ENCODE assay signal across 1 cellular context in the genomic region with DNA sequence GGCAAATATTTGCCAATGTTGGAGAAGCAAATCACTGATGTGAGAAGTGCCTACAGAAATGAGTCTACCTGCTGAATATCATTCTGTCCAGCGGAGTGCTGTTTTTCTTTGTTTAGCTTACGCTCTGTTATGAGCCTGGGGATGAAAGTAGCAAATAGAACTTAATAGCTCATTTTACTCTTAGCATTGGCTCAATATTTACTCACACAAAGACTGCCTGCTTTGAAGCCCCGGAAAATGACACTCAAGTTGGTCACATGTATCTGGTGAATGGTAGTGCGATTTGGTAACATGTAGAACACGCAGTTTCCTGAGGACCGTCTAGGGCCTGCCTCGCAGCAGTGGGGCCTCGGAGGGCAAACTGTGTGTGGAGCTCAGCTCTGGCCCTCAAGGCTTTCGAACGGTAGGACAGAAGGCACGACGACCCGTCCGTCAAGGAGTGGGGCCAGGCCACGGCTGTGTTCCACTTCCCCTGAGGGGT.
TF ChIP-seq lines count a peak whose summit lies in the region.

No MANE protein-coding gene starts in this region.

TF ChIP-seq in HepG2, 621 proteins besides CTCF, POLR2A, EP300 and RAD21 (continued from another document):
- TF ChIP-seq, protein P1, sequence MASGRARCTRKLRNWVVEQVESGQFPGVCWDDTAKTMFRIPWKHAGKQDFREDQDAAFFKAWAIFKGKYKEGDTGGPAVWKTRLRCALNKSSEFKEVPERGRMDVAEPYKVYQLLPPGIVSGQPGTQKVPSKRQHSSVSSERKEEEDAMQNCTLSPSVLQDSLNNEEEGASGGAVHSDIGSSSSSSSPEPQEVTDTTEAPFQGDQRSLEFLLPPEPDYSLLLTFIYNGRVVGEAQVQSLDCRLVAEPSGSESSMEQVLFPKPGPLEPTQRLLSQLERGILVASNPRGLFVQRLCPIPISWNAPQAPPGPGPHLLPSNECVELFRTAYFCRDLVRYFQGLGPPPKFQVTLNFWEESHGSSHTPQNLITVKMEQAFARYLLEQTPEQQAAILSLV (CRISPR knock-in tag; IDR thresholded peaks at IDR 0.05; ENCODE audit: borderline replicate concordance) = no peak
- peak; percentile 51 for TF ChIP-seq ZNF687 (CRISPR knock-in tag; IDR thresholded peaks at IDR 0.05)
- no peak for TF ChIP-seq RXRB (CRISPR knock-in tag; IDR thresholded peaks at IDR 0.05; ENCODE audit: borderline replicate concordance)
- TF ChIP-seq MAFG (CRISPR knock-in tag; IDR thresholded peaks at IDR 0.05) = no peak
- no peak for TF ChIP-seq SMC3 (IDR thresholded peaks at IDR 0.05; ENCODE audit: low read length)
- TF ChIP-seq CEBPG (CRISPR knock-in tag; IDR thresholded peaks at IDR 0.05) = 0 out of 2 replicates have a peak, but pooled peaks have one; percentile 3
- no peak for TF ChIP-seq MED8 (CRISPR knock-in tag; IDR thresholded peaks at IDR 0.05; ENCODE audit: insufficient replicate concordance)
- no peak for TF ChIP-seq NBN (conservative IDR thresholded peaks at IDR 0.05)
- TF ChIP-seq ZNF773 (CRISPR knock-in tag; IDR thresholded peaks at IDR 0.05; ENCODE audit: borderline replicate concordance) = no peak
- no peak for TF ChIP-seq RAD51 (IDR thresholded peaks at IDR 0.05; ENCODE audit: borderline replicate concordance)
- TF ChIP-seq SAP130 (CRISPR knock-in tag; IDR thresholded peaks at IDR 0.05; ENCODE audit: low read depth) = no peak; the same call in 1 of the 2 replicates
- TF ChIP-seq ZNF607 (CRISPR knock-in tag; IDR thresholded peaks at IDR 0.05; ENCODE audit: borderline replicate concordance) = no peak
- peak; percentile 28 for TF ChIP-seq ASH2L (IDR thresholded peaks at IDR 0.05; ENCODE audit: insufficient read length, low read depth, low read length)
- no peak for TF ChIP-seq POLR2AphosphoS5 (IDR thresholded peaks at IDR 0.05; ENCODE audit: low read depth, low read length)
- no peak for TF ChIP-seq TEAD3 (CRISPR knock-in tag; optimal IDR thresholded peaks at IDR 0.05; ENCODE audit: borderline replicate concordance)
- TF ChIP-seq, protein P2, sequence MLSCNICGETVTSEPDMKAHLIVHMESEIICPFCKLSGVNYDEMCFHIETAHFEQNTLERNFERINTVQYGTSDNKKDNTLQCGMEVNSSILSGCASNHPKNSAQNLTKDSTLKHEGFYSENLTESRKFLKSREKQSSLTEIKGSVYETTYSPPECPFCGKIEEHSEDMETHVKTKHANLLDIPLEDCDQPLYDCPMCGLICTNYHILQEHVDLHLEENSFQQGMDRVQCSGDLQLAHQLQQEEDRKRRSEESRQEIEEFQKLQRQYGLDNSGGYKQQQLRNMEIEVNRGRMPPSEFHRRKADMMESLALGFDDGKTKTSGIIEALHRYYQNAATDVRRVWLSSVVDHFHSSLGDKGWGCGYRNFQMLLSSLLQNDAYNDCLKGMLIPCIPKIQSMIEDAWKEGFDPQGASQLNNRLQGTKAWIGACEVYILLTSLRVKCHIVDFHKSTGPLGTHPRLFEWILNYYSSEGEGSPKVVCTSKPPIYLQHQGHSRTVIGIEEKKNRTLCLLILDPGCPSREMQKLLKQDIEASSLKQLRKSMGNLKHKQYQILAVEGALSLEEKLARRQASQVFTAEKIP (CRISPR knock-in tag; IDR thresholded peaks at IDR 0.05; ENCODE audit: borderline replicate concordance) = no peak
- TF ChIP-seq, protein P3, sequence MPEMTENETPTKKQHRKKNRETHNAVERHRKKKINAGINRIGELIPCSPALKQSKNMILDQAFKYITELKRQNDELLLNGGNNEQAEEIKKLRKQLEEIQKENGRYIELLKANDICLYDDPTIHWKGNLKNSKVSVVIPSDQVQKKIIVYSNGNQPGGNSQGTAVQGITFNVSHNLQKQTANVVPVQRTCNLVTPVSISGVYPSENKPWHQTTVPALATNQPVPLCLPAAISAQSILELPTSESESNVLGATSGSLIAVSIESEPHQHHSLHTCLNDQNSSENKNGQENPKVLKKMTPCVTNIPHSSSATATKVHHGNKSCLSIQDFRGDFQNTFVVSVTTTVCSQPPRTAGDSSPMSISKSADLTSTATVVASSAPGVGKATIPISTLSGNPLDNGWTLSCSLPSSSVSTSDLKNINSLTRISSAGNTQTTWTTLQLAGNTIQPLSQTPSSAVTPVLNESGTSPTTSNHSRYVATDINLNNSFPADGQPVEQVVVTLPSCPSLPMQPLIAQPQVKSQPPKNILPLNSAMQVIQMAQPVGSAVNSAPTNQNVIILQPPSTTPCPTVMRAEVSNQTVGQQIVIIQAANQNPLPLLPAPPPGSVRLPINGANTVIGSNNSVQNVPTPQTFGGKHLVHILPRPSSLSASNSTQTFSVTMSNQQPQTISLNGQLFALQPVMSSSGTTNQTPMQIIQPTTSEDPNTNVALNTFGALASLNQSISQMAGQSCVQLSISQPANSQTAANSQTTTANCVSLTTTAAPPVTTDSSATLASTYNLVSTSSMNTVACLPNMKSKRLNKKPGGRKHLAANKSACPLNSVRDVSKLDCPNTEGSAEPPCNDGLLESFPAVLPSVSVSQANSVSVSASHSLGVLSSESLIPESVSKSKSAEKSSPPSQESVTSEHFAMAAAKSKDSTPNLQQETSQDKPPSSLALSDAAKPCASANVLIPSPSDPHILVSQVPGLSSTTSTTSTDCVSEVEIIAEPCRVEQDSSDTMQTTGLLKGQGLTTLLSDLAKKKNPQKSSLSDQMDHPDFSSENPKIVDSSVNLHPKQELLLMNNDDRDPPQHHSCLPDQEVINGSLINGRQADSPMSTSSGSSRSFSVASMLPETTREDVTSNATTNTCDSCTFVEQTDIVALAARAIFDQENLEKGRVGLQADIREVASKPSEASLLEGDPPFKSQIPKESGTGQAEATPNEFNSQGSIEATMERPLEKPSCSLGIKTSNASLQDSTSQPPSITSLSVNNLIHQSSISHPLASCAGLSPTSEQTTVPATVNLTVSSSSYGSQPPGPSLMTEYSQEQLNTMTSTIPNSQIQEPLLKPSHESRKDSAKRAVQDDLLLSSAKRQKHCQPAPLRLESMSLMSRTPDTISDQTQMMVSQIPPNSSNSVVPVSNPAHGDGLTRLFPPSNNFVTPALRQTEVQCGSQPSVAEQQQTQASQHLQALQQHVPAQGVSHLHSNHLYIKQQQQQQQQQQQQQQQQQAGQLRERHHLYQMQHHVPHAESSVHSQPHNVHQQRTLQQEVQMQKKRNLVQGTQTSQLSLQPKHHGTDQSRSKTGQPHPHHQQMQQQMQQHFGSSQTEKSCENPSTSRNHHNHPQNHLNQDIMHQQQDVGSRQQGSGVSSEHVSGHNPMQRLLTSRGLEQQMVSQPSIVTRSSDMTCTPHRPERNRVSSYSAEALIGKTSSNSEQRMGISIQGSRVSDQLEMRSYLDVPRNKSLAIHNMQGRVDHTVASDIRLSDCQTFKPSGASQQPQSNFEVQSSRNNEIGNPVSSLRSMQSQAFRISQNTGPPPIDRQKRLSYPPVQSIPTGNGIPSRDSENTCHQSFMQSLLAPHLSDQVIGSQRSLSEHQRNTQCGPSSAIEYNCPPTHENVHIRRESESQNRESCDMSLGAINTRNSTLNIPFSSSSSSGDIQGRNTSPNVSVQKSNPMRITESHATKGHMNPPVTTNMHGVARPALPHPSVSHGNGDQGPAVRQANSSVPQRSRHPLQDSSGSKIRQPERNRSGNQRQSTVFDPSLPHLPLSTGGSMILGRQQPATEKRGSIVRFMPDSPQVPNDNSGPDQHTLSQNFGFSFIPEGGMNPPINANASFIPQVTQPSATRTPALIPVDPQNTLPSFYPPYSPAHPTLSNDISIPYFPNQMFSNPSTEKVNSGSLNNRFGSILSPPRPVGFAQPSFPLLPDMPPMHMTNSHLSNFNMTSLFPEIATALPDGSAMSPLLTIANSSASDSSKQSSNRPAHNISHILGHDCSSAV (CRISPR knock-in tag; IDR thresholded peaks at IDR 0.05; ENCODE audit: borderline replicate concordance) = no peak
- peak; percentile 65; the same call in 1 of the 2 replicates for TF ChIP-seq FOXA3 (CRISPR knock-in tag; IDR thresholded peaks at IDR 0.05)
- peak; percentile 48; the same call in 1 of the 2 replicates for TF ChIP-seq TBX2 (CRISPR knock-in tag; IDR thresholded peaks at IDR 0.05; ENCODE audit: borderline replicate concordance)
- TF ChIP-seq FOXA1 (IDR thresholded peaks at IDR 0.05) = no peak
- TF ChIP-seq FOXA1 (CRISPR knock-in tag; IDR thresholded peaks at IDR 0.05) = peak; percentile 63
- no peak for TF ChIP-seq MTA3 (CRISPR knock-in tag; IDR thresholded peaks at IDR 0.05)
- peak; percentile 41; the same call in 1 of the 2 replicates for TF ChIP-seq CREM (IDR thresholded peaks at IDR 0.05)
- no peak for TF ChIP-seq CREM (CRISPR knock-in tag; IDR thresholded peaks at IDR 0.05)
- peak; percentile 57; the same call in 1 of the 2 replicates for TF ChIP-seq ZBTB38 (CRISPR knock-in tag; IDR thresholded peaks at IDR 0.05)
- no peak for TF ChIP-seq IRF2 (CRISPR knock-in tag; IDR thresholded peaks at IDR 0.05)
- no peak for TF ChIP-seq EZH2 (conservative IDR thresholded peaks at IDR 0.05; ENCODE audit: low read depth, low read length)
- no peak for TF ChIP-seq CHD4 (IDR thresholded peaks at IDR 0.05; ENCODE audit: borderline replicate concordance, low read length)
- TF ChIP-seq, protein P4, sequence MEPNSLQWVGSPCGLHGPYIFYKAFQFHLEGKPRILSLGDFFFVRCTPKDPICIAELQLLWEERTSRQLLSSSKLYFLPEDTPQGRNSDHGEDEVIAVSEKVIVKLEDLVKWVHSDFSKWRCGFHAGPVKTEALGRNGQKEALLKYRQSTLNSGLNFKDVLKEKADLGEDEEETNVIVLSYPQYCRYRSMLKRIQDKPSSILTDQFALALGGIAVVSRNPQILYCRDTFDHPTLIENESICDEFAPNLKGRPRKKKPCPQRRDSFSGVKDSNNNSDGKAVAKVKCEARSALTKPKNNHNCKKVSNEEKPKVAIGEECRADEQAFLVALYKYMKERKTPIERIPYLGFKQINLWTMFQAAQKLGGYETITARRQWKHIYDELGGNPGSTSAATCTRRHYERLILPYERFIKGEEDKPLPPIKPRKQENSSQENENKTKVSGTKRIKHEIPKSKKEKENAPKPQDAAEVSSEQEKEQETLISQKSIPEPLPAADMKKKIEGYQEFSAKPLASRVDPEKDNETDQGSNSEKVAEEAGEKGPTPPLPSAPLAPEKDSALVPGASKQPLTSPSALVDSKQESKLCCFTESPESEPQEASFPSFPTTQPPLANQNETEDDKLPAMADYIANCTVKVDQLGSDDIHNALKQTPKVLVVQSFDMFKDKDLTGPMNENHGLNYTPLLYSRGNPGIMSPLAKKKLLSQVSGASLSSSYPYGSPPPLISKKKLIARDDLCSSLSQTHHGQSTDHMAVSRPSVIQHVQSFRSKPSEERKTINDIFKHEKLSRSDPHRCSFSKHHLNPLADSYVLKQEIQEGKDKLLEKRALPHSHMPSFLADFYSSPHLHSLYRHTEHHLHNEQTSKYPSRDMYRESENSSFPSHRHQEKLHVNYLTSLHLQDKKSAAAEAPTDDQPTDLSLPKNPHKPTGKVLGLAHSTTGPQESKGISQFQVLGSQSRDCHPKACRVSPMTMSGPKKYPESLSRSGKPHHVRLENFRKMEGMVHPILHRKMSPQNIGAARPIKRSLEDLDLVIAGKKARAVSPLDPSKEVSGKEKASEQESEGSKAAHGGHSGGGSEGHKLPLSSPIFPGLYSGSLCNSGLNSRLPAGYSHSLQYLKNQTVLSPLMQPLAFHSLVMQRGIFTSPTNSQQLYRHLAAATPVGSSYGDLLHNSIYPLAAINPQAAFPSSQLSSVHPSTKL (CRISPR knock-in tag; IDR thresholded peaks at IDR 0.05) = peak; percentile 64
- no peak for TF ChIP-seq ZSCAN12 (CRISPR knock-in tag; IDR thresholded peaks at IDR 0.05)
- TF ChIP-seq LCORL (IDR thresholded peaks at IDR 0.05) = no peak
- no peak for TF ChIP-seq LCORL (CRISPR knock-in tag; IDR thresholded peaks at IDR 0.05)
- TF ChIP-seq FOSL1 (CRISPR knock-in tag; IDR thresholded peaks at IDR 0.05; ENCODE audit: borderline replicate concordance) = no peak
- TF ChIP-seq RARA (CRISPR knock-in tag; IDR thresholded peaks at IDR 0.05) = 0 out of 2 replicates have a peak, but pooled peaks have one; percentile 23
- TF ChIP-seq ZBTB26 (CRISPR knock-in tag; IDR thresholded peaks at IDR 0.05; ENCODE audit: borderline replicate concordance) = no peak
